8 cellular contexts compared by ENCODE assay signal in genomic region chrX:148499638-148500427, GRCh38. TPM values are rescaled to one million over a fixed set of nuclear protein-coding genes. Genes with fewer than 3 reads are reported as not detected.
DNase-seq lines count a peak whose midpoint lies in the region; TF ChIP-seq lines count a peak whose summit lies in the region.
"Had no signal": no experiment of that assay in that cellular context is flagged by ENCODE, and none has a peak within 500 bp of the region (broad histone marks: within the 10 kb centered on the region; RNA-seq: fewer than 3 reads in every experiment).

No MANE protein-coding gene starts in this region.

- no peaks in the 10 kb centered on the region; the same call in 1 of the 2 replicates for H3K27me3 ChIP-seq in GM06990 (replicated peaks; ENCODE audit: control insufficient read depth, insufficient read depth, low read length)
- no peaks in the 10 kb centered on the region for H3K27me3 ChIP-seq in SU-DHL-6 (ENCODE audit: low read length)

- H3K4me2 ChIP-seq in SU-DHL-6 (ENCODE audit: low read depth, low read length, poor library complexity, severe bottlenecking) = peak overlapping the region; percentile 58

- peaks cover 1% of the 10 kb centered on the region for H3K4me1 Mint-ChIP-seq in glutamatergic neuron (ENCODE audit: low read depth, unreplicated experiment)

- DNase-seq in GM06990 (ENCODE audit: extremely low read depth, insufficient read length) (peak; percentile 1), glutamatergic neuron (no peak), skeletal muscle cell (ENCODE audit: low read depth) (no peak), DMS79 treated with DMSO at 0.1 percent for 48 hours (lab: John Stamatoyannopoulos, UW) (no peak), NCI-H187 treated with DMSO at 0.1 percent for 48 hours (lab: John Stamatoyannopoulos, UW) (no peak), NCI-H69 (lab: John Stamatoyannopoulos, UW) (no peak)

- peak overlapping the region; percentile 57 for H3K9ac ChIP-seq in SU-DHL-6 (ENCODE audit: low read length)

- H4K20me1 ChIP-seq in SU-DHL-6 (ENCODE audit: low read depth, low read length) = peaks cover 10% of the 10 kb centered on the region; the same call in 1 of the 2 replicates

- no peaks in the 10 kb centered on the region for H3K36me3 ChIP-seq in GM06990 (ENCODE audit: control insufficient read depth, insufficient read depth, low read length)
- no peaks in the 10 kb centered on the region for H3K36me3 ChIP-seq in SU-DHL-6 (ENCODE audit: low read length)

- H2AFZ ChIP-seq in SU-DHL-6 (ENCODE audit: low read depth, low read length, severe bottlenecking) = peak overlapping the region; percentile 46

- no peak overlapping the region for H3K27ac ChIP-seq in SU-DHL-6 (ENCODE audit: low read depth, low read length)

- peaks cover 2% of the 10 kb centered on the region for H3K27me3 Mint-ChIP-seq in glutamatergic neuron (ENCODE audit: unreplicated experiment)

- H3K27ac Mint-ChIP-seq in glutamatergic neuron (ENCODE audit: unreplicated experiment) = no peak overlapping the region
- H3K27ac Mint-ChIP-seq: activated CD4-positive, alpha-beta memory T cell treated with anti-CD3 and anti-CD28 coated beads for 36 hours had no signal

- no peaks in the 10 kb centered on the region for H3K9me2 ChIP-seq in SU-DHL-6 (replicated peaks; ENCODE audit: insufficient read depth, low read length)

- H3K36me3 Mint-ChIP-seq in glutamatergic neuron (ENCODE audit: unreplicated experiment) = no peaks in the 10 kb centered on the region
- H3K36me3 Mint-ChIP-seq: activated CD4-positive, alpha-beta memory T cell treated with anti-CD3 and anti-CD28 coated beads for 36 hours had no signal

- H3K9me3 Mint-ChIP-seq in glutamatergic neuron (ENCODE audit: unreplicated experiment) = peaks cover 9% of the 10 kb centered on the region
- H3K9me3 Mint-ChIP-seq: activated CD4-positive, alpha-beta memory T cell treated with anti-CD3 and anti-CD28 coated beads for 36 hours had no signal

- H3K79me2 ChIP-seq in SU-DHL-6 (ENCODE audit: insufficient read depth, low read length) = peaks cover 41% of the 10 kb centered on the region

- TF ChIP-seq CTCF in GM06990 (IDR thresholded peaks at IDR 0.05; ENCODE audit: insufficient read depth, low read length, poor library complexity, severe bottlenecking) (no peak), SU-DHL-6 (IDR thresholded peaks at IDR 0.05; ENCODE audit: insufficient read depth, low read length, poor library complexity, severe bottlenecking) (no peak), glutamatergic neuron (IDR thresholded peaks at IDR 0.05; ENCODE audit: partially characterized antibody, unreplicated experiment) (no peak)

- H3K4me3 ChIP-seq in GM06990 (replicated peaks; ENCODE audit: low read depth, low read length) (no peak overlapping the region), SU-DHL-6 (ENCODE audit: insufficient read depth, low read length, poor library complexity, severe bottlenecking) (peak overlapping the region; percentile 52), skeletal muscle cell (ENCODE audit: low read depth, low read length) (peak overlapping the region; percentile 41)

- H3F3A ChIP-seq in SU-DHL-6 (ENCODE audit: insufficient read depth) = no peaks in the 10 kb centered on the region

- peak overlapping the region; percentile 14 for H3K4me3 Mint-ChIP-seq in glutamatergic neuron (ENCODE audit: unreplicated experiment)

- H3K9me3 ChIP-seq in SU-DHL-6 (ENCODE audit: insufficient read depth, low read length) = no peaks in the 10 kb centered on the region

RNA-seq across cellular contexts. Expression of gene AFF2, which starts 0.6 kb away (rescaled TPM):
- 12.2 TPM for total RNA-seq in glutamatergic neuron (ENCODE audit: unreplicated experiment)
